Comparison of ENCODE assay signal across 19 cellular contexts in genomic region chr13:103607995-103608394, GRCh38.
A peak's percentile ranks its signal among the peaks of the same experiment; 100 is the strongest.
DNase-seq lines count a peak whose midpoint lies in the region; ATAC-seq and TF ChIP-seq lines count a peak whose summit lies in the region.
"Had no signal": no experiment of that assay in that cellular context is flagged by ENCODE, and none has a peak within 500 bp of the region (broad histone marks: within the 10 kb centered on the region; RNA-seq: fewer than 3 reads in every experiment).

No MANE protein-coding gene starts in this region.

- H3K27ac ChIP-seq in HEK293 (ENCODE audit: extremely low read depth, low read depth, low read length) (no peak overlapping the region), prostate gland (no peak overlapping the region)
- H3K27ac ChIP-seq: coronary artery, esophagus squamous epithelium had no signal

- DNase-seq in AG08395 (ENCODE audit: low spot score) (no peak), NCI-H1417 treated with DMSO at 0.1 percent for 48 hours (lab: John Stamatoyannopoulos, UW) (no peak), prostate gland (ENCODE audit: low spot score) (no peak)
- DNase-seq: activated effector memory CD4-positive, alpha-beta T cell treated with anti-CD3 and anti-CD28 coated beads, Interleukin-2, amount 50 U/mL, for 16 hours; CD8-positive, alpha-beta memory T cell; esophagus squamous epithelium; IMR-90; kidney glomerular epithelial cell; NCI-H1048; NCI-H2227 treated with DMSO at 0.1 percent for 48 hours; PC-3; SK-N-SH; stimulated activated CD4-positive, alpha-beta T cell treated with anti-CD3 and anti-CD28 coated beads, Interleukin-15, amount 100 ng/mL, for 24 hours had no signal

- ATAC-seq in GM18498 (IDR thresholded peaks at IDR 0.05; ENCODE audit: unreplicated experiment) (peak; percentile 99), GM19351 (IDR thresholded peaks at IDR 0.05; ENCODE audit: unreplicated experiment) (peak; percentile 67), HG03139 (IDR thresholded peaks at IDR 0.05; ENCODE audit: unreplicated experiment) (peak; percentile 95)
- ATAC-seq in activated CD4-positive, CD25-positive, alpha-beta regulatory T cell treated with anti-CD3 and anti-CD28 coated beads, Interleukin-2, amount 50 U/mL, for 24 hours, result no peak
- ATAC-seq: PC-3 had no signal

- H3K36me3 ChIP-seq in HEK293 (ENCODE audit: control insufficient read depth in 2 of 2, insufficient read depth in 1 of 2, low read length in 2 of 2), result no peaks in the 10 kb centered on the region
- no peaks in the 10 kb centered on the region for H3K36me3 ChIP-seq in prostate gland
- H3K36me3 ChIP-seq: esophagus squamous epithelium had no signal

- no peaks in the 10 kb centered on the region for H3K9me3 ChIP-seq in HEK293 (ENCODE audit: control insufficient read depth, insufficient read depth, low read depth, low read length)
- no peaks in the 10 kb centered on the region for H3K9me3 ChIP-seq in prostate gland
- H3K9me3 ChIP-seq: esophagus squamous epithelium, SK-N-SH had no signal

- H3K4me1 ChIP-seq in HEK293 (ENCODE audit: control insufficient read depth, insufficient read depth, low read length) (no peaks in the 10 kb centered on the region), prostate gland (replicated peaks) (no peaks in the 10 kb centered on the region)
- H3K4me1 ChIP-seq: esophagus squamous epithelium had no signal

- POLR2A ChIA-PET in HEK293 (lab: Yijun Ruan, JAX), result no interaction called here

- CTCF ChIA-PET in HEK293 (lab: Yijun Ruan, JAX), result no interaction called here

- TF ChIP-seq POLR2A in prostate gland (IDR thresholded peaks at IDR 0.05), result no peak

- no peak overlapping the region for H3K4me3 ChIP-seq in HEK293 (ENCODE audit: low read depth, low read length)
- no peak overlapping the region for H3K4me3 ChIP-seq in prostate gland
- H3K4me3 ChIP-seq: coronary artery, esophagus squamous epithelium had no signal

- intact Hi-C loops in prostate gland (cut with DNase I), result no loop called here

- TF ChIP-seq CTCF in HEK293 (tag by site-specific recombination; IDR thresholded peaks at IDR 0.05) (no peak), prostate gland (IDR thresholded peaks at IDR 0.05) (no peak)

- no peaks in the 10 kb centered on the region for H3K27me3 ChIP-seq in prostate gland (replicated peaks; ENCODE audit: insufficient read depth)
- H3K27me3 ChIP-seq: esophagus squamous epithelium had no signal

- 83% methylated on average over 1 of the region's 1 CpG for WGBS in prostate gland

TF ChIP-seq in HEK293, 187 proteins besides CTCF, POLR2A, EP300 and RAD21:
- TF ChIP-seq GLI2 (tag by site-specific recombination; IDR thresholded peaks at IDR 0.05; ENCODE audit: borderline replicate concordance, low read depth), result no peak
- TF ChIP-seq ZNF747 (tag by site-specific recombination; IDR thresholded peaks at IDR 0.05), result no peak
- no peak for TF ChIP-seq ZNF302 (tag by site-specific recombination; IDR thresholded peaks at IDR 0.05; ENCODE audit: low read depth)
- peak; percentile 32; the same call in 1 of the 2 replicates for TF ChIP-seq ZNF558 (tag by site-specific recombination; IDR thresholded peaks at IDR 0.05)

Comparison
In these comparisons a context has a peak if more than half of its experiments do, and no peak if none do; other contexts are left out.
1. ATAC-seq: peak in GM18498 (single experiment), GM19351 (single experiment) and HG03139 (single experiment); none in activated CD4-positive, CD25-positive, alpha-beta regulatory T cell treated with anti-CD3 and anti-CD28 coated beads, Interleukin-2, amount 50 U/mL, for 24 hours (0 of 2).